2 cellular contexts compared by ENCODE assay signal in the genomic region with DNA sequence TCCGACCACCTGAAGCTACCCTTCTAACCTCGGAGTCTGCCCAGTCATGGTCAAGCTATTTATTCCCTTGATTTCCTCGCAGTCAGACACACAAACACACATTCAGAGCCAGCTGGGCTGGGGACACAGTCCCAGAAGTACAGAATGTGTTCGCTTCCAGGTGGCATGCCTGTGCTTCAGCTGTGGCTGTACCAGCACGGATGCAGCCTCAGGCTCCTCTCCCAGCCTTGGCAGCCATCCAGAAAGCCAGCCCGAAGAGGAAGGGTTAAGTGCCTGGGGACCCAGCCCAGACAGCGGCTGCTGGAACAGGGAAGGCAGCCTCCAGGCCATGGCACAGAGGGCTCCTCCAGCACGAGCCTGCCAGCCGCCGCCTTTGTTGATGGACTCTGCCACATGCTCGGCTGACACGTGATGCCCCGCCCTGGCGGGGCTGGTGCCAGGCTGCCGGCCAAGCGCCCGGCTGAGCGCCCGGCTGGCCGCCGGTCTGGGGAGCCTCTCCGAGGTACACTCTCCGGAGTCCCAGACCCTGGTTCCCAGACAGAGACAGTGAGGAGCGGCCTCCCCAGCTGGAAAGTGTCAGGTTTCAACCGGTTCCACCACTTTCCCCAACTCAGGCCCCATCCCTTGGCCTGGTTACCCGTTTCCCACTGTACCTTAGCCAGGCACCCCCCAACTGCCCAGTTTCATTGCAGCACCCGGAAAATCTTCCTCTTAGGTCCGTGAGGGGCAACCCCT.
TF ChIP-seq lines count a peak whose summit lies in the region.

No MANE protein-coding gene starts in this region.

TF ChIP-seq in GM23338, 12 proteins besides CTCF, POLR2A, EP300 and RAD21 (continues in another document):
- TF ChIP-seq EZH2 (IDR thresholded peaks at IDR 0.05; ENCODE audit: low read depth, unreplicated experiment), result no peak
- TF ChIP-seq, protein P1, sequence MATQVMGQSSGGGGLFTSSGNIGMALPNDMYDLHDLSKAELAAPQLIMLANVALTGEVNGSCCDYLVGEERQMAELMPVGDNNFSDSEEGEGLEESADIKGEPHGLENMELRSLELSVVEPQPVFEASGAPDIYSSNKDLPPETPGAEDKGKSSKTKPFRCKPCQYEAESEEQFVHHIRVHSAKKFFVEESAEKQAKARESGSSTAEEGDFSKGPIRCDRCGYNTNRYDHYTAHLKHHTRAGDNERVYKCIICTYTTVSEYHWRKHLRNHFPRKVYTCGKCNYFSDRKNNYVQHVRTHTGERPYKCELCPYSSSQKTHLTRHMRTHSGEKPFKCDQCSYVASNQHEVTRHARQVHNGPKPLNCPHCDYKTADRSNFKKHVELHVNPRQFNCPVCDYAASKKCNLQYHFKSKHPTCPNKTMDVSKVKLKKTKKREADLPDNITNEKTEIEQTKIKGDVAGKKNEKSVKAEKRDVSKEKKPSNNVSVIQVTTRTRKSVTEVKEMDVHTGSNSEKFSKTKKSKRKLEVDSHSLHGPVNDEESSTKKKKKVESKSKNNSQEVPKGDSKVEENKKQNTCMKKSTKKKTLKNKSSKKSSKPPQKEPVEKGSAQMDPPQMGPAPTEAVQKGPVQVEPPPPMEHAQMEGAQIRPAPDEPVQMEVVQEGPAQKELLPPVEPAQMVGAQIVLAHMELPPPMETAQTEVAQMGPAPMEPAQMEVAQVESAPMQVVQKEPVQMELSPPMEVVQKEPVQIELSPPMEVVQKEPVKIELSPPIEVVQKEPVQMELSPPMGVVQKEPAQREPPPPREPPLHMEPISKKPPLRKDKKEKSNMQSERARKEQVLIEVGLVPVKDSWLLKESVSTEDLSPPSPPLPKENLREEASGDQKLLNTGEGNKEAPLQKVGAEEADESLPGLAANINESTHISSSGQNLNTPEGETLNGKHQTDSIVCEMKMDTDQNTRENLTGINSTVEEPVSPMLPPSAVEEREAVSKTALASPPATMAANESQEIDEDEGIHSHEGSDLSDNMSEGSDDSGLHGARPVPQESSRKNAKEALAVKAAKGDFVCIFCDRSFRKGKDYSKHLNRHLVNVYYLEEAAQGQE (IDR thresholded peaks at IDR 0.05; ENCODE audit: unreplicated experiment), result no peak
- TF ChIP-seq POLR2AphosphoS5 (IDR thresholded peaks at IDR 0.05; ENCODE audit: low read depth), result no peak
- no peak for TF ChIP-seq STAT1 (IDR thresholded peaks at IDR 0.05; ENCODE audit: unreplicated experiment)
- TF ChIP-seq, protein P2, sequence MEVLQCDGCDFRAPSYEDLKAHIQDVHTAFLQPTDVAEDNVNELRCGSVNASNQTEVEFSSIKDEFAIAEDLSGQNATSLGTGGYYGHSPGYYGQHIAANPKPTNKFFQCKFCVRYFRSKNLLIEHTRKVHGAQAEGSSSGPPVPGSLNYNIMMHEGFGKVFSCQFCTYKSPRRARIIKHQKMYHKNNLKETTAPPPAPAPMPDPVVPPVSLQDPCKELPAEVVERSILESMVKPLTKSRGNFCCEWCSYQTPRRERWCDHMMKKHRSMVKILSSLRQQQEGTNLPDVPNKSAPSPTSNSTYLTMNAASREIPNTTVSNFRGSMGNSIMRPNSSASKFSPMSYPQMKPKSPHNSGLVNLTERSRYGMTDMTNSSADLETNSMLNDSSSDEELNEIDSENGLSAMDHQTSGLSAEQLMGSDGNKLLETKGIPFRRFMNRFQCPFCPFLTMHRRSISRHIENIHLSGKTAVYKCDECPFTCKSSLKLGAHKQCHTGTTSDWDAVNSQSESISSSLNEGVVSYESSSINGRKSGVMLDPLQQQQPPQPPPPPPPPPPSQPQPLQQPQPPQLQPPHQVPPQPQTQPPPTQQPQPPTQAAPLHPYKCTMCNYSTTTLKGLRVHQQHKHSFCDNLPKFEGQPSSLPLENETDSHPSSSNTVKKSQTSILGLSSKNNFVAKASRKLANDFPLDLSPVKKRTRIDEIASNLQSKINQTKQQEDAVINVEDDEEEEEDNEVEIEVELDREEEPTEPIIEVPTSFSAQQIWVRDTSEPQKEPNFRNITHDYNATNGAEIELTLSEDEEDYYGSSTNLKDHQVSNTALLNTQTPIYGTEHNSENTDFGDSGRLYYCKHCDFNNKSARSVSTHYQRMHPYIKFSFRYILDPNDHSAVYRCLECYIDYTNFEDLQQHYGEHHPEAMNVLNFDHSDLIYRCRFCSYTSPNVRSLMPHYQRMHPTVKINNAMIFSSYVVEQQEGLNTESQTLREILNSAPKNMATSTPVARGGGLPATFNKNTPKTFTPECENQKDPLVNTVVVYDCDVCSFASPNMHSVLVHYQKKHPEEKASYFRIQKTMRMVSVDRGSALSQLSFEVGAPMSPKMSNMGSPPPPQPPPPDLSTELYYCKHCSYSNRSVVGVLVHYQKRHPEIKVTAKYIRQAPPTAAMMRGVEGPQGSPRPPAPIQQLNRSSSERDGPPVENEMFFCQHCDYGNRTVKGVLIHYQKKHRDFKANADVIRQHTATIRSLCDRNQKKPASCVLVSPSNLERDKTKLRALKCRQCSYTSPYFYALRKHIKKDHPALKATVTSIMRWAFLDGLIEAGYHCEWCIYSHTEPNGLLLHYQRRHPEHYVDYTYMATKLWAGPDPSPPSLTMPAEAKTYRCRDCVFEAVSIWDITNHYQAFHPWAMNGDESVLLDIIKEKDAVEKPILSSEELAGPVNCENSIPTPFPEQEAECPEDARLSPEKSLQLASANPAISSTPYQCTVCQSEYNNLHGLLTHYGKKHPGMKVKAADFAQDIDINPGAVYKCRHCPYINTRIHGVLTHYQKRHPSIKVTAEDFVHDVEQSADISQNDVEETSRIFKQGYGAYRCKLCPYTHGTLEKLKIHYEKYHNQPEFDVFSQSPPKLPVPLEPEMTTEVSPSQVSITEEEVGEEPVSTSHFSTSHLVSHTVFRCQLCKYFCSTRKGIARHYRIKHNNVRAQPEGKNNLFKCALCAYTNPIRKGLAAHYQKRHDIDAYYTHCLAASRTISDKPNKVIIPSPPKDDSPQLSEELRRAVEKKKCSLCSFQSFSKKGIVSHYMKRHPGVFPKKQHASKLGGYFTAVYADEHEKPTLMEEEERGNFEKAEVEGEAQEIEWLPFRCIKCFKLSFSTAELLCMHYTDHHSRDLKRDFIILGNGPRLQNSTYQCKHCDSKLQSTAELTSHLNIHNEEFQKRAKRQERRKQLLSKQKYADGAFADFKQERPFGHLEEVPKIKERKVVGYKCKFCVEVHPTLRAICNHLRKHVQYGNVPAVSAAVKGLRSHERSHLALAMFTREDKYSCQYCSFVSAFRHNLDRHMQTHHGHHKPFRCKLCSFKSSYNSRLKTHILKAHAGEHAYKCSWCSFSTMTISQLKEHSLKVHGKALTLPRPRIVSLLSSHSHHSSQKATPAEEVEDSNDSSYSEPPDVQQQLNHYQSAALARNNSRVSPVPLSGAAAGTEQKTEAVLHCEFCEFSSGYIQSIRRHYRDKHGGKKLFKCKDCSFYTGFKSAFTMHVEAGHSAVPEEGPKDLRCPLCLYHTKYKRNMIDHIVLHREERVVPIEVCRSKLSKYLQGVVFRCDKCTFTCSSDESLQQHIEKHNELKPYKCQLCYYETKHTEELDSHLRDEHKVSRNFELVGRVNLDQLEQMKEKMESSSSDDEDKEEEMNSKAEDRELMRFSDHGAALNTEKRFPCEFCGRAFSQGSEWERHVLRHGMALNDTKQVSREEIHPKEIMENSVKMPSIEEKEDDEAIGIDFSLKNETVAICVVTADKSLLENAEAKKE (CRISPR knock-in tag; IDR thresholded peaks at IDR 0.05), result no peak
- no peak for TF ChIP-seq ZNF331 (CRISPR knock-in tag; IDR thresholded peaks at IDR 0.05; ENCODE audit: low read depth)
- no peak for TF ChIP-seq ETS1 (IDR thresholded peaks at IDR 0.05)
- no peak for TF ChIP-seq CREB1 (CRISPR knock-in tag; IDR thresholded peaks at IDR 0.05; ENCODE audit: low read depth)

TF ChIP-seq in HepG2, 621 proteins besides CTCF, POLR2A, EP300 and RAD21:
- TF ChIP-seq RBFOX2 (IDR thresholded peaks at IDR 0.05; ENCODE audit: low read depth, low read length), result peak; percentile 59
- no peak for TF ChIP-seq ATF7 (IDR thresholded peaks at IDR 0.05)
- no peak for TF ChIP-seq ATF7 (CRISPR knock-in tag; IDR thresholded peaks at IDR 0.05)
- TF ChIP-seq TFAP4 (IDR thresholded peaks at IDR 0.05; ENCODE audit: borderline replicate concordance, low read depth), result no peak
- TF ChIP-seq GLI4 (CRISPR knock-in tag; IDR thresholded peaks at IDR 0.05; ENCODE audit: borderline replicate concordance), result no peak
- TF ChIP-seq ZNF720 (CRISPR knock-in tag; IDR thresholded peaks at IDR 0.05), result no peak
- TF ChIP-seq EZH2 (conservative IDR thresholded peaks at IDR 0.05; ENCODE audit: low read depth, low read length), result no peak
- no peak for TF ChIP-seq BATF2 (CRISPR knock-in tag; IDR thresholded peaks at IDR 0.05)
- TF ChIP-seq KLF6 (CRISPR knock-in tag; IDR thresholded peaks at IDR 0.05), result no peak
- no peak for TF ChIP-seq ZNF766 (CRISPR knock-in tag; IDR thresholded peaks at IDR 0.05; ENCODE audit: borderline replicate concordance)
